In genomic region chr2:60468390-60469085, GRCh38 we compare ENCODE assay signal across 12 cellular contexts.
A peak's percentile ranks its signal among the peaks of the same experiment; 100 is the strongest.
DNase-seq lines count a peak whose midpoint lies in the region; ATAC-seq, FAIRE-seq and TF ChIP-seq lines count a peak whose summit lies in the region.
"Had no signal": no experiment of that assay in that cellular context is flagged by ENCODE, and none has a peak within 500 bp of the region (broad histone marks: within the 10 kb centered on the region; RNA-seq: fewer than 3 reads in every experiment).

No MANE protein-coding gene starts in this region.

- H3K4me3 Mint-ChIP-seq in astrocyte (ENCODE audit: unreplicated experiment): no peak overlapping the region
- no peak overlapping the region for H3K4me3 Mint-ChIP-seq in nephron
- no peak overlapping the region for H3K4me3 Mint-ChIP-seq in progenitor cell of endocrine pancreas (ENCODE audit: low read depth)

- no peaks in the 10 kb centered on the region for H3K27me3 Mint-ChIP-seq in astrocyte (ENCODE audit: low read depth, unreplicated experiment)
- H3K27me3 Mint-ChIP-seq in nephron (ENCODE audit: low read depth): no peaks in the 10 kb centered on the region
- H3K27me3 Mint-ChIP-seq in progenitor cell of endocrine pancreas: no peaks in the 10 kb centered on the region

- intact Hi-C loops in pancreas (cut with DNase I): no loop called here

- H3K9me3 Mint-ChIP-seq in astrocyte (ENCODE audit: unreplicated experiment) (no peaks in the 10 kb centered on the region), nephron (no peaks in the 10 kb centered on the region), progenitor cell of endocrine pancreas (ENCODE audit: low read depth) (no peaks in the 10 kb centered on the region)

- no peak overlapping the region for H3K27ac Mint-ChIP-seq in astrocyte (ENCODE audit: unreplicated experiment)
- peak overlapping the region; percentile 25 to 75 (median 35) for H3K27ac Mint-ChIP-seq in nephron
- H3K27ac Mint-ChIP-seq in progenitor cell of endocrine pancreas: no peak overlapping the region

- H3K4me3 ChIP-seq in astrocyte (ENCODE audit: insufficient read depth, low read depth, low read length) (no peak overlapping the region), pancreas (no peak overlapping the region)

- no peak for ATAC-seq in pancreas

- TF ChIP-seq CTCF in astrocyte (IDR thresholded peaks at IDR 0.05; ENCODE audit: insufficient read depth, low read depth, low read length) (no peak), nephron (IDR thresholded peaks at IDR 0.05; ENCODE audit: unreplicated experiment in 3 of 3) (no peak), progenitor cell of endocrine pancreas (IDR thresholded peaks at IDR 0.05; ENCODE audit: unreplicated experiment) (no peak), pancreas (IDR thresholded peaks at IDR 0.05) (no peak)

- FAIRE-seq in astrocyte (lab: Jason Lieb, UNC): no peak
- FAIRE-seq in pancreas (lab: Jason Lieb, UNC): no peak

- 87 to 89% methylated on average over 7 of the region's 7 CpGs for WGBS in pancreas, 2 donors

- H3K36me3 Mint-ChIP-seq in astrocyte (ENCODE audit: low read depth, unreplicated experiment): peaks cover 4% of the 10 kb centered on the region
- H3K36me3 Mint-ChIP-seq in nephron (ENCODE audit: low read depth): peaks cover 39% of the 10 kb centered on the region
- peaks cover 8% of the 10 kb centered on the region for H3K36me3 Mint-ChIP-seq in progenitor cell of endocrine pancreas (ENCODE audit: insufficient read depth)

- H3K36me3 ChIP-seq in astrocyte (ENCODE audit: insufficient read depth, low read length) (no peaks in the 10 kb centered on the region), pancreas (no peaks in the 10 kb centered on the region)

- H3K27ac ChIP-seq in astrocyte (ENCODE audit: low read depth, low read length) (no peak overlapping the region), pancreas (no peak overlapping the region)

- H3K79me2 ChIP-seq in astrocyte (ENCODE audit: insufficient read depth, low read length): no peaks in the 10 kb centered on the region

- no peaks in the 10 kb centered on the region for H3K4me1 ChIP-seq in astrocyte (ENCODE audit: insufficient read depth, low read length)
- peaks cover 0 to 2% (median 0%) of the 10 kb centered on the region in 3 donors for H3K4me1 ChIP-seq in pancreas

- H3K9ac ChIP-seq in astrocyte (ENCODE audit: low read length): no peak overlapping the region

- no peaks in the 10 kb centered on the region for H3K27me3 ChIP-seq in astrocyte (ENCODE audit: insufficient read depth, low read length)
- no peaks in the 10 kb centered on the region for H3K27me3 ChIP-seq in pancreas

- no peaks in the 10 kb centered on the region for H3K9me3 ChIP-seq in astrocyte (ENCODE audit: insufficient read depth, low read depth, low read length)
- no peaks in the 10 kb centered on the region for H3K9me3 ChIP-seq in pancreas

- H3K4me1 Mint-ChIP-seq in astrocyte (ENCODE audit: low read depth, unreplicated experiment): no peaks in the 10 kb centered on the region
- peaks cover 36% of the 10 kb centered on the region for H3K4me1 Mint-ChIP-seq in nephron
- H3K4me1 Mint-ChIP-seq in progenitor cell of endocrine pancreas (ENCODE audit: low read depth): peaks cover 50% of the 10 kb centered on the region

- H4K20me1 ChIP-seq in astrocyte (ENCODE audit: insufficient read depth, low read length): peaks cover 4% of the 10 kb centered on the region

- DNase-seq in H4 (ENCODE audit: low spot score) (peak; percentile 68), HT1080 (ENCODE audit: low read depth) (peak; percentile 32), astrocyte (ENCODE audit: low read depth) (peak; percentile 26), progenitor cell of endocrine pancreas (ENCODE audit: low spot score, unreplicated experiment) (no peak), dermis blood vessel endothelial cell (no peak), pancreas (no peak)
- DNase-seq: activated CD4-positive, alpha-beta T cell treated with anti-CD3 and anti-CD28 coated beads for 4 hours; activated naive CD4-positive, alpha-beta T cell treated with Interleukin-2 at 50 U/mL for 16 hours; DMS153; midbrain; NCI-H446 had no signal

- no peak overlapping the region for H2AFZ ChIP-seq in astrocyte (ENCODE audit: low read depth, low read length)

- peak overlapping the region; percentile 30 for H3K4me2 ChIP-seq in astrocyte (ENCODE audit: low read length)

Comparison
In these comparisons a context has a peak if more than half of its experiments do, and no peak if none do; other contexts are left out.
1. DNase-seq: peak in H4 (single experiment), HT1080 (single experiment) and astrocyte (single experiment); none in progenitor cell of endocrine pancreas (single experiment), dermis blood vessel endothelial cell (single experiment) and pancreas (0 of 6).
2. H3K27ac Mint-ChIP-seq: peak in nephron (3 of 3); none in astrocyte (single experiment) and progenitor cell of endocrine pancreas (single experiment).